9 cellular contexts compared by ENCODE assay signal in the genomic region with DNA sequence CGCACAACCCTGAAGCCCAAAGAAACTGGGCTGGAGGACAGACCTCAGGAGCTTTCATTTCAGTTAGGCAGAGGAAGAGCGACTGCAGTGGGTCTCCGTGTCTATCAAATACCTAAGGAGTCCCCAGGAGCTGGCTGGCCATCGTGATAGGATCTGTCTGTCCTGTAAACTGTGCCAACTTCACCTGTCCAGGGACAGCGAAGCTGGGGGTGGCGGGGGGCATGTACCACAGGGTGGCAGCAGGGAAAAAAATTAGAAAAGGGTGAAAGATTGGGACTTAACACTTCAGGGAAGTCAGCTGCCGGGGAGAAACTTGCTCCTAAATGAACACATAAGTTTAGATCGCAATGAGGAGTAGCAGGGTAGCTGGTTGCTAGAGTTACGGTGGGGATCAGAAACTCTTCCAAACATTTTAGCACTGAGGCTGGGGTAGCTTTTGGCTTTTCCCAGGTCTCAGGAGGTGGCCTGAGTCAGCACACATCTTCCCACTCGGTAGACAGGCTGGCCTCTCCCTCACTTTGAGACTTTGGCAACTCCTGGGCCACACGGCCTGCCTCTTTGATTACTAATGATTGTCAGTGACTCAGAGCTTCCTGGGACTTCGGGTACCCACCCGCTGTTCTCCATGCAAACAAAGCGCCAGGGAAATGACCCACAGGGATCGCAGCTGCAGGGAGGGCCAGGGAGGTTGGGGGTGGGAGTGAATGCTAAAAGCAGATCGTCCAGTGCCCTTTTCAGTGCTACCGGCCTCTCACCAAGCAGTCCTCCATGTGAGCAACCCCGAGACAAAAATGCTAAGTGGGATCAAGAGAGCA. TPM values are rescaled to one million over a fixed set of nuclear protein-coding genes. Genes with fewer than 3 reads are reported as not detected.
A peak's percentile ranks its signal among the peaks of the same experiment; 100 is the strongest.
DNase-seq lines count a peak whose midpoint lies in the region; ATAC-seq and TF ChIP-seq lines count a peak whose summit lies in the region.
"Had no signal": no experiment of that assay in that cellular context is flagged by ENCODE, and none has a peak within 500 bp of the region (broad histone marks: within the 10 kb centered on the region; RNA-seq: fewer than 3 reads in every experiment).

No MANE protein-coding gene starts in this region.

- H3K36me3 Mint-ChIP-seq in CD4-positive, alpha-beta memory T cell, result peaks cover 23 to 37% of the 10 kb centered on the region in 2 donors

- no peaks in the 10 kb centered on the region for H3K27me3 Mint-ChIP-seq in CD4-positive, alpha-beta memory T cell

- peak overlapping the region; percentile 75 to 79 for H3K4me3 ChIP-seq in CD4-positive, alpha-beta memory T cell (ENCODE audit: low read length in 2 of 2)
- H3K4me3 ChIP-seq in Jurkat, Clone E6-1 (ENCODE audit: low read length), result peak overlapping the region; percentile 91
- H3K4me3 ChIP-seq in WI38 (ENCODE audit: low read depth, low read length), result peak overlapping the region; percentile 62
- H3K4me3 ChIP-seq in epithelial cell of esophagus (ENCODE audit: low read length), result peak overlapping the region; percentile 58
- peak overlapping the region; percentile 36 for H3K4me3 ChIP-seq in mucosa of descending colon

- ATAC-seq in mucosa of descending colon (peak; percentile 56), HG03196 (IDR thresholded peaks at IDR 0.05; ENCODE audit: unreplicated experiment) (no peak)

- intact Hi-C loops in CD4-positive, alpha-beta memory T cell (cut with micrococcal nuclease), result loop anchor here (1.0 to 10.0 kb wide), 2 partner anchors 96 to 658 kb away; a partner anchor contains a TSS
- intact Hi-C loops in mucosa of descending colon (cut with DNase I, micrococcal nuclease), result no loop called here

- POLR2A ChIA-PET in CD4-positive, alpha-beta memory T cell (lab: Charles Lee; ENCODE audit: partially characterized antibody), result interaction anchor here (0.6 to 7.0 kb wide), 17 partner anchors 10 to 869 kb away, joined by 3 to 126 read pairs (median 7); a partner anchor contains a TSS

- no peaks in the 10 kb centered on the region for H3K27me3 ChIP-seq in CD4-positive, alpha-beta memory T cell (ENCODE audit: insufficient read depth, low read length)

- no peaks in the 10 kb centered on the region for H3K36me3 ChIP-seq in CD4-positive, alpha-beta memory T cell (ENCODE audit: insufficient read depth, low read length)
- no peaks in the 10 kb centered on the region for H3K36me3 ChIP-seq in mucosa of descending colon (ENCODE audit: low read depth)

- no peaks in the 10 kb centered on the region for H3K9me3 Mint-ChIP-seq in CD4-positive, alpha-beta memory T cell

- H3K4me3 Mint-ChIP-seq in CD4-positive, alpha-beta memory T cell, result peak overlapping the region; percentile 82 to 99 (median 98)

- TF ChIP-seq CTCF in WI38 (IDR thresholded peaks at IDR 0.05; ENCODE audit: low read depth, low read length) (no peak), epithelial cell of esophagus (IDR thresholded peaks at IDR 0.05; ENCODE audit: insufficient read depth, low read depth, low read length, missing control alignments) (no peak), mucosa of descending colon (IDR thresholded peaks at IDR 0.05) (no peak)

- peaks cover 35 to 68% (median 49%) of the 10 kb centered on the region in 4 donors for H3K4me1 Mint-ChIP-seq in CD4-positive, alpha-beta memory T cell

- no peaks in the 10 kb centered on the region for H3K9me3 ChIP-seq in CD4-positive, alpha-beta memory T cell (ENCODE audit: control insufficient read depth in 1 of 2, low read length in 2 of 2)
- H3K9me3 ChIP-seq in mucosa of descending colon, result no peaks in the 10 kb centered on the region

- CTCF ChIA-PET in CD4-positive, alpha-beta memory T cell (lab: Charles Lee; ENCODE audit: partially characterized antibody), result interaction anchor here (1.7 to 7.8 kb wide), 5 partner anchors 10 to 134 kb away, joined by 4 to 194 read pairs (median 34); a partner anchor contains a TSS

- H3K27ac ChIP-seq in CD4-positive, alpha-beta memory T cell (ENCODE audit: low read depth, low read length), result peak overlapping the region; percentile 89
- H3K27ac ChIP-seq in substantia nigra (ENCODE audit: low read depth, low read length, poor library complexity, severe bottlenecking), result peak overlapping the region; percentile 87

- H3K4me1 ChIP-seq in CD4-positive, alpha-beta memory T cell (ENCODE audit: insufficient read depth, low read length), result peaks cover 47% of the 10 kb centered on the region
- peaks cover 39% of the 10 kb centered on the region for H3K4me1 ChIP-seq in mucosa of descending colon (ENCODE audit: low read depth)

- DNase-seq in CD4-positive, alpha-beta memory T cell, result peak in 1 of 5 donors; percentile 62
- no peak for DNase-seq in Jurkat, Clone E6-1 (ENCODE audit: low read depth, low spot score)
- DNase-seq in epithelial cell of esophagus (ENCODE audit: low read depth) (peak; percentile 95), mucosa of descending colon (peak; percentile 62 to 82 (median 76)), substantia nigra (lab: John Stamatoyannopoulos, UW) (peak in 41 of 49 donors; percentile 31 to 89 (median 68)), NCI-H2196 treated with DMSO at 0.1 percent for 48 hours (lab: John Stamatoyannopoulos, UW; ENCODE audit: unreplicated experiment) (no peak)

- H3K27ac Mint-ChIP-seq in CD4-positive, alpha-beta memory T cell, result peak overlapping the region; percentile 33 to 99 (median 90)

RNA-seq across cellular contexts. Expression of a gene that starts 2.9 kb away (rescaled TPM):
- 10 to 100 TPM; 13.5 to 15.7 TPM for total RNA-seq in CD4-positive, alpha-beta memory T cell
- polyA plus RNA-seq in CD4-positive, alpha-beta memory T cell, result 10 to 100 TPM; 31.1 to 47.4 TPM
- 50.8 TPM for polyA plus RNA-seq in Jurkat, Clone E6-1 (2012; ENCODE audit: insufficient read depth, insufficient read length)
- 10 to 100 TPM; 14.0 to 26.0 (median 25.3) TPM for total RNA-seq in mucosa of descending colon

RNA-seq across cellular contexts. Expression of a gene that starts 25.9 kb away (rescaled TPM):
- 1 to 10 TPM; 6.0 to 8.6 TPM for total RNA-seq in CD4-positive, alpha-beta memory T cell
- 10 to 100 TPM in 1 of 2 donors, 1 to 10 TPM in 1; 9.7 to 13.8 TPM for polyA plus RNA-seq in CD4-positive, alpha-beta memory T cell
- 7.3 TPM for polyA plus RNA-seq in Jurkat, Clone E6-1 (2012; ENCODE audit: insufficient read depth, insufficient read length)
- total RNA-seq in mucosa of descending colon, result 1 to 10 TPM in 2 of 3 donors, under 1 TPM in 1; 0.67 to 4.0 (median 2.5) TPM

RNA-seq across cellular contexts. Expression of a gene that starts 35.5 kb away (rescaled TPM):
- 1 to 10 TPM; 6.1 to 6.6 TPM for total RNA-seq in CD4-positive, alpha-beta memory T cell
- polyA plus RNA-seq in CD4-positive, alpha-beta memory T cell, result under 1 TPM; 0.29 to 0.53 TPM
- polyA plus RNA-seq in Jurkat, Clone E6-1 (2012; ENCODE audit: insufficient read depth, insufficient read length), result 11.1 TPM
- 10 to 100 TPM in 1 of 3 donors, 1 to 10 TPM in 2; 9.0 to 14.2 (median 9.1) TPM for total RNA-seq in mucosa of descending colon

RNA-seq across cellular contexts. Expression of a gene that starts 49.1 kb away (rescaled TPM):
- not detected for total RNA-seq in CD4-positive, alpha-beta memory T cell
- polyA plus RNA-seq in CD4-positive, alpha-beta memory T cell, result not detected
- polyA plus RNA-seq in Jurkat, Clone E6-1 (2012; ENCODE audit: insufficient read depth, insufficient read length), result not detected
- not detected for total RNA-seq in mucosa of descending colon
- total RNA-seq: activated CD8-positive, alpha-beta memory T cell treated with anti-CD3 and anti-CD28 coated beads for 36 hours had no signal

Comparison
In these comparisons a context has a peak if more than half of its experiments do, and no peak if none do; other contexts are left out.
1. DNase-seq: peak in epithelial cell of esophagus (single experiment), mucosa of descending colon (3 of 3) and substantia nigra (41 of 49); none in Jurkat, Clone E6-1 (single experiment) and NCI-H2196 treated with DMSO at 0.1 percent for 48 hours (single experiment).
2. H3K4me3 ChIP-seq: peak in every context shown above with its lines; median percentile 91 in Jurkat, Clone E6-1; 77 in CD4-positive, alpha-beta memory T cell; 62 in WI38; 58 in epithelial cell of esophagus; 36 in mucosa of descending colon.